8 cellular contexts compared by ENCODE assay signal in the genomic region with DNA sequence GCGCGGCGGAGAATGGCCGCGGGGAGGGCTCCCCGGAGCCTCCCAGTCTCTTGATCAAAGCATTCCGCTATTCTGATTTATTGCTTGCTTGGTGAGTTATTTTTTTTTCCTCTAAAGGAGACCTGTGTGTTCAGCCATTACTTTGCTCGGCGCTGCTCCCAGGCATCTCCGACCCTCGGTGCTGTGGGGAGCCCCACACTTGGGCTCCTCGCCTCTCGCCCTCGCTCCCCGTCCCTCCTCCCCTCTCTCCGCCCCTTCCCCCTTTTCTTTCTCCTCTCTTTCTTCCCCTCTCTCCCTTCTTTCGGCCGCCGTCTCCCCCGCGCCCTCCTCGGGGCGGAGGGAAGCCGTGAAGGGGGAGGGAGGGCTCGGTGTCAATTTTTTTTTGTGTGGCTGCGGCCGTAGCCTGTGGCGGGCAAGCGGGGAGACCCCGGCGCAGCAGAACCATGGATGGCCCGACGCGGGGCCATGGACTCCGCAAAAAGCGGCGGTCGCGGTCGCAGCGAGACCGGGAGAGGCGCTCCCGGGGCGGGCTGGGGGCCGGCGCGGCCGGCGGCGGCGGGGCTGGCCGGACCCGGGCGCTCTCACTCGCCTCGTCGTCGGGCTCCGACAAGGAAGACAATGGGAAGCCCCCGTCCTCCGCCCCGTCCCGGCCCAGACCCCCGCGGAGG. TPM values are rescaled to one million over a fixed set of nuclear protein-coding genes. Genes with fewer than 3 reads are reported as not detected.
A peak's percentile ranks its signal among the peaks of the same experiment; 100 is the strongest.
DNase-seq lines count a peak whose midpoint lies in the region; ATAC-seq and TF ChIP-seq lines count a peak whose summit lies in the region.

No MANE protein-coding gene starts in this region.

- no peak for TF ChIP-seq EP300 in gastroesophageal sphincter (IDR thresholded peaks at IDR 0.05)

- peak; percentile 1 for DNase-seq in stimulated activated CD4-positive, alpha-beta T cell treated with anti-CD3 and anti-CD28 coated beads, Interleukin-15, amount 100 ng/mL, for 24 hours
- no peak for DNase-seq in stimulated activated CD4-positive, alpha-beta T cell treated with anti-CD3 and anti-CD28 coated beads, Interleukin-4, amount 100 ng/mL, for 24 hours
- peak; percentile 22 for DNase-seq in SW480 (ENCODE audit: low spot score)
- DNase-seq in posterior vena cava (ENCODE audit: low spot score) = peak; percentile 71
- no peak for DNase-seq in cerebellar nuclear complex (lab: John Stamatoyannopoulos, UW)
- DNase-seq in NCI-H2107 (lab: John Stamatoyannopoulos, UW) = no peak
- DNase-seq in SW 1271 (lab: John Stamatoyannopoulos, UW) = no peak

- intact Hi-C loops in posterior vena cava (cut with DNase I) = no loop called here

- 0 to 1% methylated on average over 12 to 16 of the region's 66 CpGs for WGBS in gastroesophageal sphincter (ENCODE audit: low coverage in 1 of 2), 2 donors

- no peaks in the 10 kb centered on the region for H3K27me3 ChIP-seq in gastroesophageal sphincter

- H3K27ac ChIP-seq in gastroesophageal sphincter = peak overlapping the region; percentile 5 to 94 (median 88)

- no peaks in the 10 kb centered on the region for H3K36me3 ChIP-seq in gastroesophageal sphincter

- ATAC-seq in gastroesophageal sphincter = no peak

- no peaks in the 10 kb centered on the region for H3K9me3 ChIP-seq in gastroesophageal sphincter

- TF ChIP-seq POLR2A in gastroesophageal sphincter (IDR thresholded peaks at IDR 0.05) = no peak

- peak in 1 of 4 experiments; percentile 8 for TF ChIP-seq CTCF in gastroesophageal sphincter (IDR thresholded peaks at IDR 0.05)

- peak overlapping the region; percentile 87 to 94 for H3K4me3 ChIP-seq in gastroesophageal sphincter

- peaks cover 2 to 62% (median 9%) of the 10 kb centered on the region in 3 donors for H3K4me1 ChIP-seq in gastroesophageal sphincter

RNA-seq across cellular contexts. Expression of gene AUTS2, which starts 1.1 kb away (rescaled TPM):
- 10 to 100 TPM; 12.2 to 48.7 (median 44.1) TPM for total RNA-seq in gastroesophageal sphincter
- 10 to 100 TPM; 43.4 to 52.9 TPM for total RNA-seq in posterior vena cava

Comparison
In these comparisons a context has a peak if more than half of its experiments do, and no peak if none do; other contexts are left out.
1. DNase-seq: peak in stimulated activated CD4-positive, alpha-beta T cell treated with anti-CD3 and anti-CD28 coated beads, Interleukin-15, amount 100 ng/mL, for 24 hours (single experiment), SW480 (single experiment) and posterior vena cava (single experiment); none in stimulated activated CD4-positive, alpha-beta T cell treated with anti-CD3 and anti-CD28 coated beads, Interleukin-4, amount 100 ng/mL, for 24 hours (single experiment), cerebellar nuclear complex (0 of 2), NCI-H2107 (single experiment) and SW 1271 (0 of 2).